ENCODE assay signal across 8 cellular contexts in genomic region chrX:48737213-48737938, GRCh38.
DNase-seq lines count a peak whose midpoint lies in the region; ATAC-seq lines count a peak whose summit lies in the region.

No MANE protein-coding gene starts in this region.

- peak overlapping the region; percentile 97 to 99 for H3K27ac Mint-ChIP-seq in effector memory CD8-positive, alpha-beta T cell

- H3K9me3 Mint-ChIP-seq in effector memory CD8-positive, alpha-beta T cell: no peaks in the 10 kb centered on the region

- peaks cover 11 to 19% of the 10 kb centered on the region in 2 donors for H3K4me1 Mint-ChIP-seq in effector memory CD8-positive, alpha-beta T cell (ENCODE audit: low read depth in 2 of 2)

- H3K36me3 Mint-ChIP-seq in effector memory CD8-positive, alpha-beta T cell (ENCODE audit: insufficient read depth): peaks cover 17% of the 10 kb centered on the region

- ATAC-seq in GM19468 (IDR thresholded peaks at IDR 0.05; ENCODE audit: extremely low read depth, unreplicated experiment): peak; percentile 85
- peak; percentile 97 for ATAC-seq in effector memory CD8-positive, alpha-beta T cell (replicated peaks)

- peak; percentile 96 for DNase-seq in CMK (ENCODE audit: low read depth)
- peak; percentile 83 for DNase-seq in HS-5 (ENCODE audit: low read depth)
- peak; percentile 83 for DNase-seq in NK-92 treated with Interleukin-12 subunit alpha and Interleukin-12 subunit beta, amount 100 ng/mL, for 24 hours (lab: John Stamatoyannopoulos, UW)
- peak; percentile 34 to 63 (median 60) for DNase-seq in activated CD8-positive, alpha-beta memory T cell treated with anti-CD3 and anti-CD28 coated beads for 48 hours (ENCODE audit: low read depth in 2 of 3, low spot score in 2 of 3)
- DNase-seq in effector memory CD8-positive, alpha-beta T cell: peak; percentile 72 to 80 (median 80)
- peak; percentile 97 for DNase-seq in medulla oblongata (ENCODE audit: extremely low spot score)
- peak in 2 of 3 donors; percentile 58 to 81 for DNase-seq in stimulated activated CD4-positive, alpha-beta T cell treated with anti-CD3 and anti-CD28 coated beads, TNF-alpha, amount 100 ng/mL, for 48 hours (ENCODE audit: low read depth in 3 of 3)

- H3K27me3 Mint-ChIP-seq in effector memory CD8-positive, alpha-beta T cell: no peaks in the 10 kb centered on the region

- H3K4me3 Mint-ChIP-seq in effector memory CD8-positive, alpha-beta T cell: peak overlapping the region; percentile 87 to 88

Comparison
In these comparisons a context has a peak if more than half of its experiments do, and no peak if none do; other contexts are left out.
1. Peak in every context shown above with its lines: DNase-seq and ATAC-seq.